3 cellular contexts compared by ENCODE assay signal in the genomic region with DNA sequence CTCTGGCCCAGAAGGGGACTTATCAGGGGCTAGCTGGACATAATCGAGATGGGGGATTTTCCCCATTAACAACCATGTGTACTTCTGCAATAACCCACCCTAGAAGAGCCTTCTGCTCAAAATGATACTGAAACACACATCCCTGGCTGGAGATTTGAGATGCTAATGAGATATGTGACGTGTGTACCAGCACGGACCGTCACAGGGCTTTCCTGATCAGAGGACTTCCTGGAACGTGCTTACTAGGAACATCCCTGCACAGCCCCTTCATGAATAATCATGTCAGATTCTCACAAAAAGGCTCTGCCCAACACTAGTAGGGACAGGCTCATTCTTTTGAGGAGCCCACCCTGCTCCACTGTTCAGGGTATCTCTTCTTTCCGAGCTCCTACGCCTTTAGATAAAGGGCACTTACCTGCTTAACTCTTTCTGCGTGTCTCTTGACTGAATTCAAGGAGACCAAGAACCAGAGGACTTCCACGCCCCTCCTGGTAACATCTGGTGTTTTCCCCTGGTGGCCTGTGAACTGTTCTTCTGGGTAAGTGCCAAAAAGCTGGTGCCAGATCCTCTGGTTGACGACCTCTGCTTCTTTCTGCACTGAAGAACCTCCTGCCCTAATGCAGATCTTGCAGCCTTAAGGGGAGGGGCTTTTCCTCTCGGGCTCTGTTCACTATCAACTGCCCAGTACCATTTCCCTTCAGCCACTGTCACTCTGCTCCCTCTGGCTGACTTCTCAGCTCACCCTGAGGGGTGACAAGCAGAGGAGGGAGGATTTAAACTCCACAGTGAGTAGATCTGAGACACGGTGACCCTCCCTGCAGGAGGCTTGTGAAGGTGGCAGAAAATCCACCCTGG.
TF ChIP-seq lines count a peak whose summit lies in the region.

No MANE protein-coding gene starts in this region.

TF ChIP-seq in SK-N-SH, 30 proteins besides CTCF, POLR2A, EP300 and RAD21:
- TF ChIP-seq, protein P1, sequence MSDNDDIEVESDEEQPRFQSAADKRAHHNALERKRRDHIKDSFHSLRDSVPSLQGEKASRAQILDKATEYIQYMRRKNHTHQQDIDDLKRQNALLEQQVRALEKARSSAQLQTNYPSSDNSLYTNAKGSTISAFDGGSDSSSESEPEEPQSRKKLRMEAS (IDR thresholded peaks at IDR 0.05; ENCODE audit: low read depth): no peak
- TF ChIP-seq TAF1 (IDR thresholded peaks at IDR 0.05; ENCODE audit: borderline replicate concordance, low read depth, low read length) (no peak), ELF1 (IDR thresholded peaks at IDR 0.05) (no peak), TCF12 (IDR thresholded peaks at IDR 0.05) (no peak), RXRA (IDR thresholded peaks at IDR 0.05; ENCODE audit: borderline replicate concordance, low read depth) (no peak)

TF ChIP-seq in SK-N-SH treated with all-trans-retinoic acid at 6 μM for 48 hours, 23 proteins besides CTCF, POLR2A, EP300 and RAD21:
- TF ChIP-seq TOX (CRISPR knock-in tag; IDR thresholded peaks at IDR 0.05; ENCODE audit: borderline replicate concordance) (no peak), ARNTL (CRISPR knock-in tag; IDR thresholded peaks at IDR 0.05; ENCODE audit: borderline replicate concordance, low read depth) (no peak), ZNF565 (CRISPR knock-in tag; conservative IDR thresholded peaks at IDR 0.05; ENCODE audit: low read depth) (no peak), ESRRG (CRISPR knock-in tag; IDR thresholded peaks at IDR 0.05) (no peak), TCF4 (CRISPR knock-in tag; IDR thresholded peaks at IDR 0.05; ENCODE audit: borderline replicate concordance) (no peak), ISL1 (CRISPR knock-in tag; IDR thresholded peaks at IDR 0.05) (no peak), PPARA (CRISPR knock-in tag; IDR thresholded peaks at IDR 0.05; ENCODE audit: borderline replicate concordance) (no peak), BACH2 (CRISPR knock-in tag; IDR thresholded peaks at IDR 0.05; ENCODE audit: borderline replicate concordance) (no peak)
- TF ChIP-seq, protein P2, sequence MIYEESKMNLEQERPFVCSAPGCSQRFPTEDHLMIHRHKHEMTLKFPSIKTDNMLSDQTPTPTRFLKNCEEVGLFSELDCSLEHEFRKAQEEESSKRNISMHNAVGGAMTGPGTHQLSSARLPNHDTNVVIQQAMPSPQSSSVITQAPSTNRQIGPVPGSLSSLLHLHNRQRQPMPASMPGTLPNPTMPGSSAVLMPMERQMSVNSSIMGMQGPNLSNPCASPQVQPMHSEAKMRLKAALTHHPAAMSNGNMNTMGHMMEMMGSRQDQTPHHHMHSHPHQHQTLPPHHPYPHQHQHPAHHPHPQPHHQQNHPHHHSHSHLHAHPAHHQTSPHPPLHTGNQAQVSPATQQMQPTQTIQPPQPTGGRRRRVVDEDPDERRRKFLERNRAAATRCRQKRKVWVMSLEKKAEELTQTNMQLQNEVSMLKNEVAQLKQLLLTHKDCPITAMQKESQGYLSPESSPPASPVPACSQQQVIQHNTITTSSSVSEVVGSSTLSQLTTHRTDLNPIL (CRISPR knock-in tag; IDR thresholded peaks at IDR 0.05; ENCODE audit: low read depth): no peak
- TF ChIP-seq, protein P3, sequence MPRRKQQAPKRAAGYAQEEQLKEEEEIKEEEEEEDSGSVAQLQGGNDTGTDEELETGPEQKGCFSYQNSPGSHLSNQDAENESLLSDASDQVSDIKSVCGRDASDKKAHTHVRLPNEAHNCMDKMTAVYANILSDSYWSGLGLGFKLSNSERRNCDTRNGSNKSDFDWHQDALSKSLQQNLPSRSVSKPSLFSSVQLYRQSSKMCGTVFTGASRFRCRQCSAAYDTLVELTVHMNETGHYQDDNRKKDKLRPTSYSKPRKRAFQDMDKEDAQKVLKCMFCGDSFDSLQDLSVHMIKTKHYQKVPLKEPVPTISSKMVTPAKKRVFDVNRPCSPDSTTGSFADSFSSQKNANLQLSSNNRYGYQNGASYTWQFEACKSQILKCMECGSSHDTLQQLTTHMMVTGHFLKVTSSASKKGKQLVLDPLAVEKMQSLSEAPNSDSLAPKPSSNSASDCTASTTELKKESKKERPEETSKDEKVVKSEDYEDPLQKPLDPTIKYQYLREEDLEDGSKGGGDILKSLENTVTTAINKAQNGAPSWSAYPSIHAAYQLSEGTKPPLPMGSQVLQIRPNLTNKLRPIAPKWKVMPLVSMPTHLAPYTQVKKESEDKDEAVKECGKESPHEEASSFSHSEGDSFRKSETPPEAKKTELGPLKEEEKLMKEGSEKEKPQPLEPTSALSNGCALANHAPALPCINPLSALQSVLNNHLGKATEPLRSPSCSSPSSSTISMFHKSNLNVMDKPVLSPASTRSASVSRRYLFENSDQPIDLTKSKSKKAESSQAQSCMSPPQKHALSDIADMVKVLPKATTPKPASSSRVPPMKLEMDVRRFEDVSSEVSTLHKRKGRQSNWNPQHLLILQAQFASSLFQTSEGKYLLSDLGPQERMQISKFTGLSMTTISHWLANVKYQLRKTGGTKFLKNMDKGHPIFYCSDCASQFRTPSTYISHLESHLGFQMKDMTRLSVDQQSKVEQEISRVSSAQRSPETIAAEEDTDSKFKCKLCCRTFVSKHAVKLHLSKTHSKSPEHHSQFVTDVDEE (CRISPR knock-in tag; IDR thresholded peaks at IDR 0.05): no peak
- TF ChIP-seq, protein P4, sequence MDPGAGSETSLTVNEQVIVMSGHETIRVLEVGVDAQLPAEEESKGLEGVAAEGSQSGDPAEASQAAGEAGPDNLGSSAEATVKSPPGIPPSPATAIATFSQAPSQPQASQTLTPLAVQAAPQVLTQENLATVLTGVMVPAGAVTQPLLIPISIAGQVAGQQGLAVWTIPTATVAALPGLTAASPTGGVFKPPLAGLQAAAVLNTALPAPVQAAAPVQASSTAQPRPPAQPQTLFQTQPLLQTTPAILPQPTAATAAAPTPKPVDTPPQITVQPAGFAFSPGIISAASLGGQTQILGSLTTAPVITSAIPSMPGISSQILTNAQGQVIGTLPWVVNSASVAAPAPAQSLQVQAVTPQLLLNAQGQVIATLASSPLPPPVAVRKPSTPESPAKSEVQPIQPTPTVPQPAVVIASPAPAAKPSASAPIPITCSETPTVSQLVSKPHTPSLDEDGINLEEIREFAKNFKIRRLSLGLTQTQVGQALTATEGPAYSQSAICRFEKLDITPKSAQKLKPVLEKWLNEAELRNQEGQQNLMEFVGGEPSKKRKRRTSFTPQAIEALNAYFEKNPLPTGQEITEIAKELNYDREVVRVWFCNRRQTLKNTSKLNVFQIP (CRISPR knock-in tag; IDR thresholded peaks at IDR 0.05; ENCODE audit: borderline replicate concordance, low read depth): no peak

TF ChIP-seq in HEK293T, 16 proteins besides CTCF, POLR2A, EP300 and RAD21 (continued from another document):
- TF ChIP-seq, protein P5, sequence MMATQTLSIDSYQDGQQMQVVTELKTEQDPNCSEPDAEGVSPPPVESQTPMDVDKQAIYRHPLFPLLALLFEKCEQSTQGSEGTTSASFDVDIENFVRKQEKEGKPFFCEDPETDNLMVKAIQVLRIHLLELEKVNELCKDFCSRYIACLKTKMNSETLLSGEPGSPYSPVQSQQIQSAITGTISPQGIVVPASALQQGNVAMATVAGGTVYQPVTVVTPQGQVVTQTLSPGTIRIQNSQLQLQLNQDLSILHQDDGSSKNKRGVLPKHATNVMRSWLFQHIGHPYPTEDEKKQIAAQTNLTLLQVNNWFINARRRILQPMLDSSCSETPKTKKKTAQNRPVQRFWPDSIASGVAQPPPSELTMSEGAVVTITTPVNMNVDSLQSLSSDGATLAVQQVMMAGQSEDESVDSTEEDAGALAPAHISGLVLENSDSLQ (IDR thresholded peaks at IDR 0.05): no peak
